Comparison of ENCODE assay signal across 23 cellular contexts in the genomic region with DNA sequence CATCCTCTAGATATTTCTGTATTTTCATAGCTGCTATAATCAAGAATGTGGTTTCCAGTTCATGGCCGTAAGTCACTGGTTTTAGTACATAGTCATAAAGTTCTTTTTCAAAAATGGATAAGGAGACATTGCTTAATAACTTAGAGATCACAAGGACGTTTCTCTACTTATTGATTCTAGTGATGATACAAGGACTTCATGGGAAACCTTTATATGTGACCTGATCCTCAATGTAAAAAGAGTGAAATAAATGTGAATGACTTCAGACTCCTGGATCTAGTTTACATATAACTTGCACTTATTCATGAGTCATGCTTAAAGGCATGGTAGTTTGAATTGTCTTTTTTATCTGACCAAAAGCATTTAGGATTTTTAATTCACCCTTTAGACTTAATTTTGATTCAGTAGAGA. TPM values are rescaled to one million over a fixed set of nuclear protein-coding genes. Genes with fewer than 3 reads are reported as not detected.
A peak's percentile ranks its signal among the peaks of the same experiment; 100 is the strongest.
DNase-seq lines count a peak whose midpoint lies in the region; ATAC-seq and TF ChIP-seq lines count a peak whose summit lies in the region.
"Had no signal": no experiment of that assay in that cellular context is flagged by ENCODE, and none has a peak within 500 bp of the region (broad histone marks: within the 10 kb centered on the region; RNA-seq: fewer than 3 reads in every experiment).

No MANE protein-coding gene starts in this region.

- H3K27me3 ChIP-seq in ACC112 (ENCODE audit: insufficient read depth, low read length) (no peaks in the 10 kb centered on the region), brain microvascular endothelial cell (replicated peaks) (no peaks in the 10 kb centered on the region)

- H3K27me3 Mint-ChIP-seq in naive thymus-derived CD8-positive, alpha-beta T cell = no peaks in the 10 kb centered on the region
- no peaks in the 10 kb centered on the region for H3K27me3 Mint-ChIP-seq in activated T-cell treated with anti-CD3 and anti-CD28 coated beads, Interleukin-2, amount 50 U/mL, for 4 hours (ENCODE audit: low read depth)

- peaks cover 79% of the 10 kb centered on the region for H3K79me2 ChIP-seq in ACC112 (ENCODE audit: control insufficient read depth, insufficient read depth, low read length, unreplicated experiment)

- H3K4me1 ChIP-seq in ACC112 (ENCODE audit: control insufficient read depth, insufficient read depth, low read length, unreplicated experiment) = peaks cover 50% of the 10 kb centered on the region

- peaks cover 0 to 26% (median 9%) of the 10 kb centered on the region in 3 donors for H3K36me3 Mint-ChIP-seq in naive thymus-derived CD8-positive, alpha-beta T cell
- H3K36me3 Mint-ChIP-seq in activated T-cell treated with anti-CD3 and anti-CD28 coated beads, Interleukin-2, amount 50 U/mL, for 4 hours (ENCODE audit: insufficient read depth) = peaks cover 22% of the 10 kb centered on the region

- intact Hi-C loops in left colon (cut with DNase I, micrococcal nuclease) = no loop called here

- H3K27ac Mint-ChIP-seq in naive thymus-derived CD8-positive, alpha-beta T cell = no peak overlapping the region

- H3K4me1 Mint-ChIP-seq in naive thymus-derived CD8-positive, alpha-beta T cell = peaks cover 19 to 40% (median 36%) of the 10 kb centered on the region in 4 donors
- H3K4me1 Mint-ChIP-seq in activated T-cell treated with anti-CD3 and anti-CD28 coated beads, Interleukin-2, amount 50 U/mL, for 4 hours (ENCODE audit: low read depth) = peaks cover 28% of the 10 kb centered on the region

- H3K4me3 Mint-ChIP-seq in naive thymus-derived CD8-positive, alpha-beta T cell = no peak overlapping the region
- no peak overlapping the region for H3K4me3 Mint-ChIP-seq in activated T-cell treated with anti-CD3 and anti-CD28 coated beads, Interleukin-2, amount 50 U/mL, for 4 hours
- H3K4me3 Mint-ChIP-seq: neural crest cell, WTC11 had no signal

- no peak for TF ChIP-seq CTCF in brain microvascular endothelial cell (IDR thresholded peaks at IDR 0.05; ENCODE audit: low read depth, low read length, missing control alignments)
- no peak for TF ChIP-seq CTCF in GM20000 (IDR thresholded peaks at IDR 0.05; ENCODE audit: extremely low read depth, missing control alignments)

- no peak for ATAC-seq in naive thymus-derived CD8-positive, alpha-beta T cell
- no peak for ATAC-seq in activated T-cell treated with anti-CD3 and anti-CD28 coated beads, Interleukin-2, amount 50 U/mL, for 4 hours
- ATAC-seq in left colon = no peak
- ATAC-seq: left cardiac atrium, WTC11 had no signal

- no peak overlapping the region for H3K4me3 ChIP-seq in ACC112 (ENCODE audit: low read depth, low read length)
- no peak overlapping the region for H3K4me3 ChIP-seq in brain microvascular endothelial cell (ENCODE audit: low read depth, low read length)

- H3K27ac ChIP-seq in ACC112 (ENCODE audit: low read depth, low read length) = peak overlapping the region; percentile 59
- peak overlapping the region; percentile 41 for H3K27ac ChIP-seq in brain microvascular endothelial cell
- H3K27ac ChIP-seq: C4-2B had no signal

- H3K9me3 Mint-ChIP-seq in naive thymus-derived CD8-positive, alpha-beta T cell = no peaks in the 10 kb centered on the region
- H3K9me3 Mint-ChIP-seq in activated T-cell treated with anti-CD3 and anti-CD28 coated beads, Interleukin-2, amount 50 U/mL, for 4 hours = no peaks in the 10 kb centered on the region
- H3K9me3 Mint-ChIP-seq: neural crest cell, WTC11 had no signal

- no peak overlapping the region for H2AFZ ChIP-seq in ACC112 (ENCODE audit: low read length, unreplicated experiment)

- POLR2A ChIA-PET in naive thymus-derived CD8-positive, alpha-beta T cell (lab: Charles Lee) = no interaction called here

- DNase-seq in LHCN-M2 (ENCODE audit: low read depth) (peak; percentile 45), brain microvascular endothelial cell (peak; percentile 24), iris pigment epithelial cell (ENCODE audit: low read depth) (peak; percentile 62), GM20000 (ENCODE audit: low spot score) (no peak), left colon (no peak)
- DNase-seq in naive thymus-derived CD8-positive, alpha-beta T cell = no peak
- DNase-seq in activated T-cell treated with anti-CD3 and anti-CD28 coated beads, Interleukin-2, amount 50 U/mL, for 4 hours = no peak
- DNase-seq: caudate nucleus; effector CD4-positive, alpha-beta T cell; left cardiac atrium; midbrain; MV-4-11; NCI-H2029; NCI-H446 treated with DMSO at 0.1 percent for 48 hours; NK-92 treated with Interleukin-12 subunit alpha and Interleukin-12 subunit beta, amount 100 ng/mL, for 24 hours; SHP77; stimulated activated naive CD4-positive, alpha-beta T cell; T-helper 2 cell; trophoblast cell had no signal

- in situ Hi-C loops in brain microvascular endothelial cell (cut with HindIII; ENCODE audit: low pct_ligation_motif_present, low sequenced_read_pairs) = no loop called here

- H3K36me3 ChIP-seq in ACC112 (ENCODE audit: insufficient read depth, low read length) (0 out of 2 replicates have a peak, but pooled peaks cover 9% of the 10 kb centered on the region), brain microvascular endothelial cell (replicated peaks) (peaks cover 6% of the 10 kb centered on the region)

RNA-seq across cellular contexts. Expression of a gene that starts 35.2 kb away (rescaled TPM):
- total RNA-seq in LHCN-M2 (2014; rRNA removed) = 6.3 and 8.6 TPM in 2 replicates
- polyA plus RNA-seq in LHCN-M2 (2012) = 14.1 TPM
- 10 to 100 TPM; 25.9 to 28.9 TPM for total RNA-seq in naive thymus-derived CD8-positive, alpha-beta T cell
- polyA plus RNA-seq in naive thymus-derived CD8-positive, alpha-beta T cell = 10 to 100 TPM in 1 of 3 donors, 1 to 10 TPM in 2; 6.3 to 11.8 (median 8.0) TPM
- 10 to 100 TPM; 19.5 to 20.9 (median 20.6) TPM for total RNA-seq in activated T-cell treated with anti-CD3 and anti-CD28 coated beads, Interleukin-2, amount 50 U/mL, for 4 hours
- total RNA-seq in left colon = 10 to 100 TPM; 22.4 to 28.3 TPM

Comparison
In these comparisons a context has a peak if more than half of its experiments do, and no peak if none do; other contexts are left out.
1. DNase-seq: peak in LHCN-M2 (single experiment), brain microvascular endothelial cell (single experiment) and iris pigment epithelial cell (single experiment); none in GM20000 (single experiment), naive thymus-derived CD8-positive, alpha-beta T cell (0 of 10), activated T-cell treated with anti-CD3 and anti-CD28 coated beads, Interleukin-2, amount 50 U/mL, for 4 hours (single experiment) and left colon (0 of 2).